ENCODE assay signal across 22 cellular contexts in genomic region chr1:81406292-81406691, GRCh38.
"Had no signal": no experiment of that assay in that cellular context is flagged by ENCODE, and none has a peak within 500 bp of the region (broad histone marks: within the 10 kb centered on the region; RNA-seq: fewer than 3 reads in every experiment).

No MANE protein-coding gene starts in this region.

- H3K4me1 Mint-ChIP-seq: activated naive CD4-positive, alpha-beta T cell treated with anti-CD3 and anti-CD28 coated beads, Interleukin-2, amount 10 ng/mL, durations not matched to agents 7 days and 5 days; memory B cell; T-cell had no signal

- H3K9me3 ChIP-seq: adrenal gland, testis, uterus had no signal

- H3K4me3 ChIP-seq: adrenal gland, testis, uterus had no signal

- H3K27ac Mint-ChIP-seq: activated CD8-positive, alpha-beta T cell treated with anti-CD3 and anti-CD28 coated beads for 36 hours; activated naive CD4-positive, alpha-beta T cell treated with anti-CD3 and anti-CD28 coated beads, Interleukin-2, amount 10 ng/mL, durations not matched to agents 7 days and 5 days; activated T-helper 1 cell treated with anti-CD3 and anti-CD28 coated beads, Interleukin-12 subunit alpha, Interleukin-12 subunit beta, Interleukin-2, Interleukin-4 antibody, amounts not matched to agents 30 ng/mL and 10 ng/mL and 1 ng/mL, durations not matched to agents 14 hours and 24 hours and 36 hours; dendritic cell treated with granulocyte-macrophage colony-stimulating factor and Interleukin-4, amounts not matched to agents 40 ng/mL and 50 ng/mL, for 4 days; effector memory CD8-positive, alpha-beta T cell; memory B cell; natural killer cell treated with Interleukin-12 subunit alpha and Interleukin-12 subunit beta and Interleukin-15 and Interleukin-18, amount 100 ng/mL, for 72 hours; stimulated activated naive CD8-positive, alpha-beta T cell treated with anti-CD3 and anti-CD28 coated beads, Interleukin-15, Interleukin-2, amounts not matched to agents 100 ng/mL and 50 ng/mL, for 24 hours; T-cell had no signal

- H3K36me3 Mint-ChIP-seq: activated naive CD4-positive, alpha-beta T cell treated with anti-CD3 and anti-CD28 coated beads, Interleukin-2, amount 10 ng/mL, durations not matched to agents 7 days and 5 days; memory B cell; T-cell had no signal

- H3K27me3 Mint-ChIP-seq: activated CD8-positive, alpha-beta T cell treated with anti-CD3 and anti-CD28 coated beads for 36 hours; activated naive CD4-positive, alpha-beta T cell treated with anti-CD3 and anti-CD28 coated beads, Interleukin-2, amount 10 ng/mL, durations not matched to agents 7 days and 5 days; dendritic cell treated with granulocyte-macrophage colony-stimulating factor and Interleukin-4, amounts not matched to agents 40 ng/mL and 50 ng/mL, for 4 days; effector memory CD8-positive, alpha-beta T cell; natural killer cell treated with Interleukin-12 subunit alpha and Interleukin-12 subunit beta and Interleukin-15 and Interleukin-18, amount 100 ng/mL, for 72 hours; stimulated activated naive CD8-positive, alpha-beta T cell treated with anti-CD3 and anti-CD28 coated beads, Interleukin-15, Interleukin-2, amounts not matched to agents 100 ng/mL and 50 ng/mL, for 24 hours; T-cell had no signal

- ATAC-seq: activated CD8-positive, alpha-beta T cell treated with anti-CD3 and anti-CD28 coated beads for 36 hours; effector memory CD8-positive, alpha-beta T cell; natural killer cell treated with Interleukin-12 subunit alpha and Interleukin-12 subunit beta and Interleukin-15 and Interleukin-18, amount 100 ng/mL, for 72 hours; T-cell had no signal

- DNase-seq: activated CD4-positive, alpha-beta T cell treated with anti-CD3 and anti-CD28 coated beads for 4 hours; activated CD8-positive, alpha-beta memory T cell treated with anti-CD3 and anti-CD28 coated beads, Interleukin-2, amount 50 U/mL, for 48 hours; activated CD8-positive, alpha-beta T cell treated with anti-CD3 and anti-CD28 coated beads for 36 hours; activated naive CD4-positive, alpha-beta T cell treated with anti-CD3 and anti-CD28 coated beads, Interleukin-2, amount 10 ng/mL, durations not matched to agents 7 days and 5 days; brain microvascular endothelial cell; cerebellar nuclear complex; effector memory CD8-positive, alpha-beta T cell; glutamatergic neuron; stimulated activated CD4-positive, alpha-beta T cell treated with anti-CD3 and anti-CD28 coated beads, Interleukin-4, amount 100 ng/mL, for 1 hour; stimulated activated CD8-positive, alpha-beta memory T cell treated with anti-CD3 and anti-CD28 coated beads, Interleukin-4, amount 100 ng/mL, for 48 hours; T-cell; T1000; testis; uterus; WERI-Rb-1 had no signal

- H3K27me3 ChIP-seq: adrenal gland, brain microvascular endothelial cell, testis, uterus had no signal

- H3K9me3 Mint-ChIP-seq: activated CD8-positive, alpha-beta T cell treated with anti-CD3 and anti-CD28 coated beads for 36 hours; activated naive CD4-positive, alpha-beta T cell treated with anti-CD3 and anti-CD28 coated beads, Interleukin-2, amount 10 ng/mL, durations not matched to agents 7 days and 5 days had no signal

- H3K4me1 ChIP-seq: adrenal gland, testis, uterus had no signal

- H3K36me3 ChIP-seq: adrenal gland, brain microvascular endothelial cell, uterus, WERI-Rb-1 had no signal

- H3K27ac ChIP-seq: brain microvascular endothelial cell, epithelial cell of prostate, testis, uterus, WERI-Rb-1 had no signal

- H3K4me3 Mint-ChIP-seq: activated CD8-positive, alpha-beta T cell treated with anti-CD3 and anti-CD28 coated beads for 36 hours; activated naive CD4-positive, alpha-beta T cell treated with anti-CD3 and anti-CD28 coated beads, Interleukin-2, amount 10 ng/mL, durations not matched to agents 7 days and 5 days; activated T-helper 1 cell treated with anti-CD3 and anti-CD28 coated beads, Interleukin-12 subunit alpha, Interleukin-12 subunit beta, Interleukin-2, Interleukin-4 antibody, amounts not matched to agents 30 ng/mL and 10 ng/mL and 1 ng/mL, durations not matched to agents 14 hours and 24 hours and 36 hours; dendritic cell treated with granulocyte-macrophage colony-stimulating factor and Interleukin-4, amounts not matched to agents 40 ng/mL and 50 ng/mL, for 4 days; effector memory CD8-positive, alpha-beta T cell; memory B cell; natural killer cell treated with Interleukin-12 subunit alpha and Interleukin-12 subunit beta and Interleukin-15 and Interleukin-18, amount 100 ng/mL, for 72 hours; stimulated activated naive CD8-positive, alpha-beta T cell treated with anti-CD3 and anti-CD28 coated beads, Interleukin-15, Interleukin-2, amounts not matched to agents 100 ng/mL and 50 ng/mL, for 24 hours; T-cell had no signal
